ENCODE assay signal across 20 cellular contexts in genomic region chr9:42239445-42240260, GRCh38. TPM values are rescaled to one million over a fixed set of nuclear protein-coding genes. Genes with fewer than 3 reads are reported as not detected.
"Had no signal": no experiment of that assay in that cellular context is flagged by ENCODE, and none has a peak within 500 bp of the region (broad histone marks: within the 10 kb centered on the region; RNA-seq: fewer than 3 reads in every experiment).

No MANE protein-coding gene starts in this region.

RNA-seq across cellular contexts. Expression of gene SPATA31A6, which starts 56.2 kb away (rescaled TPM):
- total RNA-seq: activated CD4-positive, alpha-beta memory T cell treated with anti-CD3 and anti-CD28 coated beads, Interleukin-2, amount 10 ng/mL, durations not matched to agents 7 days and 5 days; activated CD4-positive, alpha-beta T cell treated with anti-CD3 and anti-CD28 coated beads, Interleukin-2, amount 10 ng/mL, durations not matched to agents 7 days and 5 days; activated naive CD8-positive, alpha-beta T cell treated with anti-CD3 and anti-CD28 coated beads, Interleukin-2, amount 10 ng/mL, durations not matched to agents 7 days and 5 days; cardiac muscle cell; colonic mucosa; esophagus mucosa; gastrocnemius medialis; left colon; lower lobe of right lung; mesothelial cell of epicardium; pancreas; prostate gland; spleen; suprapubic skin; T-cell; T-helper 2 cell treated with Interferon-gamma antibody and Interleukin-4, amounts not matched to agents 100 ng/mL and 5 ng/mL, for 36 hours; tibial nerve; urinary bladder; WTC11 had no signal
- polyA plus RNA-seq: cardiac muscle cell, keratinocyte, pancreas, spleen, urinary bladder had no signal
